In genomic region chr10:72308320-72308987, GRCh38 we compare ENCODE assay signal across 8 cellular contexts. TPM values are rescaled to one million over a fixed set of nuclear protein-coding genes. Genes with fewer than 3 reads are reported as not detected.
DNase-seq lines count a peak whose midpoint lies in the region; ATAC-seq and TF ChIP-seq lines count a peak whose summit lies in the region.

No MANE protein-coding gene starts in this region.

- H3K18ac ChIP-seq in H9 (ENCODE audit: insufficient read length, low read depth, low read length): no peak overlapping the region

- H3K36me3 Mint-ChIP-seq in activated T-cell treated with anti-CD3 and anti-CD28 coated beads, Interleukin-2, amount 50 U/mL, for 24 hours (ENCODE audit: low read depth): no peaks in the 10 kb centered on the region
- no peaks in the 10 kb centered on the region for H3K36me3 Mint-ChIP-seq in T-helper 1 cell treated with Interleukin-12 subunit alpha and Interleukin-12 subunit beta and Interleukin-4 antibody, amounts not matched to agents 30 μg/mL and 1 μg/mL, for 36 hours (ENCODE audit: low read depth)
- no peaks in the 10 kb centered on the region; a peak in 1 of 7 replicates for H3K36me3 Mint-ChIP-seq in H9 (ENCODE audit: insufficient read depth in 1 of 3, low read depth in 3 of 3)

- H3K4me2 ChIP-seq in H9 (ENCODE audit: insufficient read depth, insufficient read length, low read length): no peak overlapping the region

- H4K91ac ChIP-seq in H9 (ENCODE audit: insufficient read length, low read depth, low read length): no peak overlapping the region

- no peak overlapping the region for H2BK5ac ChIP-seq in H9 (ENCODE audit: insufficient read length, low read length)

- no peak overlapping the region for H3K4me3 Mint-ChIP-seq in activated T-cell treated with anti-CD3 and anti-CD28 coated beads, Interleukin-2, amount 50 U/mL, for 24 hours
- H3K4me3 Mint-ChIP-seq in T-helper 1 cell treated with Interleukin-12 subunit alpha and Interleukin-12 subunit beta and Interleukin-4 antibody, amounts not matched to agents 30 μg/mL and 1 μg/mL, for 36 hours: no peak overlapping the region
- no peak overlapping the region for H3K4me3 Mint-ChIP-seq in H9

- no peak overlapping the region for H2BK12ac ChIP-seq in H9 (ENCODE audit: insufficient read length, low read depth, low read length)

- H3K9ac ChIP-seq in H9 (ENCODE audit: extremely low read depth, insufficient read length, low read length): no peak overlapping the region

- H2AFZ ChIP-seq in H9 (ENCODE audit: low read length): no peak overlapping the region

- H4K20me1 ChIP-seq in H9 (ENCODE audit: control insufficient read depth, insufficient read depth, insufficient read length): no peaks in the 10 kb centered on the region

- H3K9me3 Mint-ChIP-seq in activated T-cell treated with anti-CD3 and anti-CD28 coated beads, Interleukin-2, amount 50 U/mL, for 24 hours: no peaks in the 10 kb centered on the region
- H3K9me3 Mint-ChIP-seq in T-helper 1 cell treated with Interleukin-12 subunit alpha and Interleukin-12 subunit beta and Interleukin-4 antibody, amounts not matched to agents 30 μg/mL and 1 μg/mL, for 36 hours: no peaks in the 10 kb centered on the region
- H3K9me3 Mint-ChIP-seq in H9: no peaks in the 10 kb centered on the region; a peak in 1 of 5 replicates

- no peak overlapping the region for H4K5ac ChIP-seq in H9 (ENCODE audit: insufficient read length, low read depth, low read length)

- intact Hi-C loops in posterior vena cava (cut with DNase I): no loop called here

- DNase-seq in activated T-cell treated with anti-CD3 and anti-CD28 coated beads, Interleukin-2, amount 50 U/mL, for 24 hours: no peak
- no peak for DNase-seq in activated T-cell treated with anti-CD3 and anti-CD28 coated beads for 4 hours
- DNase-seq in fibroblast of gingiva (ENCODE audit: low read depth): peak; percentile 46
- DNase-seq in posterior vena cava (ENCODE audit: low spot score): peak; percentile 92
- DNase-seq in NK-92 (lab: John Stamatoyannopoulos, UW; ENCODE audit: unreplicated experiment): no peak
- no peak for DNase-seq in H9

- no peak overlapping the region for H3T11ph ChIP-seq in H9 (ENCODE audit: low read length)

- H3K27ac ChIP-seq in H9 (ENCODE audit: insufficient read length, low read depth, low read length): no peak overlapping the region

- no peaks in the 10 kb centered on the region for H3K79me2 ChIP-seq in H9 (ENCODE audit: insufficient read depth, low read length)

- ATAC-seq in GM21717 (IDR thresholded peaks at IDR 0.05; ENCODE audit: unreplicated experiment): no peak

- H4K8ac ChIP-seq in H9 (replicated peaks; ENCODE audit: insufficient read length, low read depth, low read length): no peak overlapping the region

- no peaks in the 10 kb centered on the region for H3K9me3 ChIP-seq in H9 (ENCODE audit: control insufficient read depth, low read depth, low read length)

- no peaks in the 10 kb centered on the region for H3K23me2 ChIP-seq in H9 (ENCODE audit: insufficient read length, low read depth, low read length, poor library complexity, severe bottlenecking)

- H2BK15ac ChIP-seq in H9 (ENCODE audit: low read depth, low read length): no peak overlapping the region

- TF ChIP-seq CTCF in H9 (conservative IDR thresholded peaks at IDR 0.05): no peak

- H3K27me3 Mint-ChIP-seq in activated T-cell treated with anti-CD3 and anti-CD28 coated beads, Interleukin-2, amount 50 U/mL, for 24 hours: no peaks in the 10 kb centered on the region
- no peaks in the 10 kb centered on the region for H3K27me3 Mint-ChIP-seq in T-helper 1 cell treated with Interleukin-12 subunit alpha and Interleukin-12 subunit beta and Interleukin-4 antibody, amounts not matched to agents 30 μg/mL and 1 μg/mL, for 36 hours (ENCODE audit: low read depth)
- H3K27me3 Mint-ChIP-seq in H9 (ENCODE audit: low read depth): peaks cover 4% of the 10 kb centered on the region

- WGBS in H9 (ENCODE audit: extremely low coverage, insufficient read length, low lambda C conversion rate): no CpG with 5 or more reads among the region's 7 CpGs

- H3K56ac ChIP-seq in H9 (ENCODE audit: insufficient read length, low read depth, low read length): no peak overlapping the region

- no peak overlapping the region for H3K23ac ChIP-seq in H9 (ENCODE audit: insufficient read length, low read depth, low read length)

- peaks cover 9% of the 10 kb centered on the region; the same call in 1 of the 2 replicates for H3K4me1 ChIP-seq in H9 (ENCODE audit: insufficient read depth, low read length)

- H3K4ac ChIP-seq in H9 (ENCODE audit: low read depth, low read length): no peak overlapping the region

- no peaks in the 10 kb centered on the region for H3K27me3 ChIP-seq in H9 (ENCODE audit: insufficient read depth, low read length)

- no peak overlapping the region for H2AK5ac ChIP-seq in H9 (ENCODE audit: insufficient read length, low read length)

- H2BK20ac ChIP-seq in H9 (ENCODE audit: low read depth, low read length, poor library complexity, severe bottlenecking): no peak overlapping the region

- H3K14ac ChIP-seq in H9 (ENCODE audit: insufficient read depth, low read length): no peak overlapping the region

- H3K27ac Mint-ChIP-seq in activated T-cell treated with anti-CD3 and anti-CD28 coated beads, Interleukin-2, amount 50 U/mL, for 24 hours: peak overlapping the region; percentile 91
- peak overlapping the region; percentile 77 for H3K27ac Mint-ChIP-seq in T-helper 1 cell treated with Interleukin-12 subunit alpha and Interleukin-12 subunit beta and Interleukin-4 antibody, amounts not matched to agents 30 μg/mL and 1 μg/mL, for 36 hours
- H3K27ac Mint-ChIP-seq in H9: no peak overlapping the region

- H3K4me1 Mint-ChIP-seq in activated T-cell treated with anti-CD3 and anti-CD28 coated beads, Interleukin-2, amount 50 U/mL, for 24 hours (ENCODE audit: low read depth): peaks cover 77% of the 10 kb centered on the region
- peaks cover 57% of the 10 kb centered on the region for H3K4me1 Mint-ChIP-seq in T-helper 1 cell treated with Interleukin-12 subunit alpha and Interleukin-12 subunit beta and Interleukin-4 antibody, amounts not matched to agents 30 μg/mL and 1 μg/mL, for 36 hours (ENCODE audit: low read depth)
- H3K4me1 Mint-ChIP-seq in H9: peaks cover 17 to 19% of the 10 kb centered on the region in 2 experiments

- H3K79me1 ChIP-seq in H9 (ENCODE audit: insufficient read depth, low read depth, low read length, poor library complexity, severe bottlenecking): no peaks in the 10 kb centered on the region

- H2BK120ac ChIP-seq in H9 (ENCODE audit: low read depth, low read length, poor library complexity, severe bottlenecking): no peak overlapping the region

RNA-seq across cellular contexts. Expression of gene DDIT4, which starts 34.7 kb away (rescaled TPM):
- 100 to 1,000 TPM; 208 to 244 TPM for total RNA-seq in posterior vena cava
- 82.9 and 84.0 TPM in 2 replicates for total RNA-seq in H9 (2021)

RNA-seq across cellular contexts. Expression of gene DNAJB12, which starts 46.3 kb away (rescaled TPM):
- total RNA-seq in posterior vena cava (10 to 100 TPM; 25.3 to 26.4 TPM), H9 (2021) (25.9 and 27.6 TPM in 2 replicates)

Comparison
In these comparisons a context has a peak if more than half of its experiments do, and no peak if none do; other contexts are left out.
1. DNase-seq: peak in fibroblast of gingiva (single experiment) and posterior vena cava (single experiment); none in activated T-cell treated with anti-CD3 and anti-CD28 coated beads, Interleukin-2, amount 50 U/mL, for 24 hours (single experiment), activated T-cell treated with anti-CD3 and anti-CD28 coated beads for 4 hours (single experiment), NK-92 (single experiment) and H9 (single experiment).
2. H3K27ac Mint-ChIP-seq: peak in activated T-cell treated with anti-CD3 and anti-CD28 coated beads, Interleukin-2, amount 50 U/mL, for 24 hours (single experiment) and T-helper 1 cell treated with Interleukin-12 subunit alpha and Interleukin-12 subunit beta and Interleukin-4 antibody, amounts not matched to agents 30 μg/mL and 1 μg/mL, for 36 hours (single experiment); none in H9 (0 of 3).